In genomic region chr14:59482471-59483331, GRCh38 we compare ENCODE assay signal across 8 cellular contexts. TPM values are rescaled to one million over a fixed set of nuclear protein-coding genes. Genes with fewer than 3 reads are reported as not detected.
DNase-seq lines count a peak whose midpoint lies in the region; ATAC-seq and TF ChIP-seq lines count a peak whose summit lies in the region.

No MANE protein-coding gene starts in this region.

- peaks cover 55% of the 10 kb centered on the region for H3K4me1 Mint-ChIP-seq in activated T-cell treated with anti-CD3 and anti-CD28 coated beads, Interleukin-2, amount 50 U/mL, for 4 hours (ENCODE audit: low read depth)

- peak overlapping the region in 57 of 59 donors; percentile 8 to 99 (median 96) for H3K27ac ChIP-seq in dorsolateral prefrontal cortex

- no peaks in the 10 kb centered on the region for H3K9me3 ChIP-seq in mucosa of stomach (ENCODE audit: control insufficient read depth, low read length)

- H3K4me3 ChIP-seq in dorsolateral prefrontal cortex (peak overlapping the region; percentile 70 to 98 (median 92)), mucosa of stomach (ENCODE audit: low read length) (no peak overlapping the region)

- peak overlapping the region; percentile 96 for H3K4me3 Mint-ChIP-seq in activated T-cell treated with anti-CD3 and anti-CD28 coated beads, Interleukin-2, amount 50 U/mL, for 4 hours

- peaks cover 10% of the 10 kb centered on the region for H3K36me3 Mint-ChIP-seq in activated T-cell treated with anti-CD3 and anti-CD28 coated beads, Interleukin-2, amount 50 U/mL, for 4 hours (ENCODE audit: insufficient read depth)

- no peaks in the 10 kb centered on the region for H3K27me3 Mint-ChIP-seq in activated T-cell treated with anti-CD3 and anti-CD28 coated beads, Interleukin-2, amount 50 U/mL, for 4 hours (ENCODE audit: low read depth)

- TF ChIP-seq CTCF in dorsolateral prefrontal cortex (IDR thresholded peaks at IDR 0.05 in 54 of 56, conservative IDR thresholded peaks at IDR 0.05 in 2 of 56; ENCODE audit: low read depth in 1 of 56, partially characterized antibody in 56 of 56) = peak in 1 of 56 donors; percentile 14

- H3K27me3 ChIP-seq in dorsolateral prefrontal cortex (no peaks in the 10 kb centered on the region), mucosa of stomach (ENCODE audit: control insufficient read depth, insufficient read depth, low read length) (no peaks in the 10 kb centered on the region)

- H3K9me3 Mint-ChIP-seq in activated T-cell treated with anti-CD3 and anti-CD28 coated beads, Interleukin-2, amount 50 U/mL, for 4 hours = no peaks in the 10 kb centered on the region

- intact Hi-C loops in dorsolateral prefrontal cortex (cut with DNase I) = loop anchor here (5.0 to 10.0 kb wide), 7 partner anchors 92 to 765 kb away; partner anchors contain the start of genes PCNX4 (in 2 of the 2), CCDC175 (in 1 of the 2), DAAM1 (in 1 of the 2) and DHRS7 (in 1 of the 2)

- peak overlapping the region; percentile 84 for H3K9ac ChIP-seq in mucosa of stomach (ENCODE audit: low read length)

- no peak for DNase-seq in activated T-cell treated with anti-CD3 and anti-CD28 coated beads, Interleukin-2, amount 50 U/mL, for 4 hours
- no peak for DNase-seq in activated T-cell treated with anti-CD3 and anti-CD28 coated beads, Interleukin-2, amount 50 U/mL, for 48 hours
- DNase-seq in OCI-M1 (lab: John Stamatoyannopoulos, UW) (peak; percentile 55), dorsolateral prefrontal cortex (no peak), NCI-H146 treated with DMSO at 0.1 percent for 48 hours (lab: John Stamatoyannopoulos, UW; ENCODE audit: unreplicated experiment) (no peak)

- no peak for ATAC-seq in activated T-cell treated with anti-CD3 and anti-CD28 coated beads, Interleukin-2, amount 50 U/mL, for 4 hours
- no peak for ATAC-seq in GM21529 (IDR thresholded peaks at IDR 0.05; ENCODE audit: unreplicated experiment)
- ATAC-seq in HG03175 (IDR thresholded peaks at IDR 0.05; ENCODE audit: unreplicated experiment) = no peak

- H3K36me3 ChIP-seq in mucosa of stomach (ENCODE audit: control insufficient read depth, insufficient read depth, low read length) = no peaks in the 10 kb centered on the region

- peaks cover 37% of the 10 kb centered on the region for H3K4me1 ChIP-seq in mucosa of stomach (ENCODE audit: control insufficient read depth, insufficient read depth, low read length)

RNA-seq across cellular contexts. Expression of gene L3HYPDH, which starts 1.5 kb away (rescaled TPM):
- 1 to 10 TPM; 8.1 to 9.7 (median 8.5) TPM for total RNA-seq in activated T-cell treated with anti-CD3 and anti-CD28 coated beads, Interleukin-2, amount 50 U/mL, for 4 hours
- 10 to 100 TPM; 23.2 to 57.8 (median 38.6) TPM for total RNA-seq in dorsolateral prefrontal cortex

RNA-seq across cellular contexts. Expression of gene JKAMP, which starts 1.6 kb away (rescaled TPM):
- 10 to 100 TPM; 18.6 to 24.9 (median 21.5) TPM for total RNA-seq in activated T-cell treated with anti-CD3 and anti-CD28 coated beads, Interleukin-2, amount 50 U/mL, for 4 hours
- 10 to 100 TPM; 25.5 to 66.0 (median 46.4) TPM for total RNA-seq in dorsolateral prefrontal cortex

RNA-seq across cellular contexts. Expression of gene GPR135, which starts 17.5 kb away (rescaled TPM):
- under 1 TPM; 0.53 to 0.84 (median 0.68) TPM for total RNA-seq in activated T-cell treated with anti-CD3 and anti-CD28 coated beads, Interleukin-2, amount 50 U/mL, for 4 hours
- 10 to 100 TPM in 90 of 120 experiments, 1 to 10 TPM in 30; 7.4 to 19.7 (median 11.6) TPM for total RNA-seq in dorsolateral prefrontal cortex

Comparison
In these comparisons a context has a peak if more than half of its experiments do, and no peak if none do; other contexts are left out.
1. RNA of gene GPR135, which starts 17.5 kb away (total RNA-seq): 7.4 to 19.7 TPM in dorsolateral prefrontal cortex; 0.53 to 0.84 TPM in activated T-cell treated with anti-CD3 and anti-CD28 coated beads, Interleukin-2, amount 50 U/mL, for 4 hours; every median in the first group is over 4 times any median in the second.